9 cellular contexts compared by ENCODE assay signal in the genomic region with DNA sequence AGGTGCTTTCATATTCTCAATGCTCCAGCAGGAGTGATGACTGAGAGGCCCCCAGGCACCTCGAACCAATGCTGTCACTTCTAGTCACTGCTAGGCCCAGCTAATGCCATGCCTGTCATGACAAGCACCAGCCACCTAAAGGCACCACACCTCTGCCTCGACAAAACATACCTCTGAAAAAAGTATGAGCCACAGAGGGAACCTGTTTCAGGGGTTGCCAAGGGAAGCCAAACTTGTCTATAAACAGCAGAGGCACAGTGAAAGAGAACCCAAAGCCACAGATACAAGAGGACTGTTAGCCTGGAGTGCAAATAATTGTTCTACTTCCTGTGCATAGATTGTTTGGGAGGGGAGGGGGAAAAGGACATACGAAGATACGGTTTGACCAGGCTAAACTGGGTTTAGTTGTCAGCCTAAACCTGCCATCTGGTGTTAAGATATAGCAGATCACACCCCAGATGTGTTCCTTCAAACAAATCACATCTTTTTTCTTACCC. TPM values are rescaled to one million over a fixed set of nuclear protein-coding genes. Genes with fewer than 3 reads are reported as not detected.
DNase-seq lines count a peak whose midpoint lies in the region; ATAC-seq and TF ChIP-seq lines count a peak whose summit lies in the region.
"Had no signal": no experiment of that assay in that cellular context is flagged by ENCODE, and none has a peak within 500 bp of the region (broad histone marks: within the 10 kb centered on the region; RNA-seq: fewer than 3 reads in every experiment).

No MANE protein-coding gene starts in this region.

- peaks cover 61% of the 10 kb centered on the region for H3K4me1 Mint-ChIP-seq in HFFc6 (ENCODE audit: low read depth)
- no peaks in the 10 kb centered on the region for H3K4me1 Mint-ChIP-seq in activated T-helper 17 cell treated with anti-CD3 and anti-CD28 coated beads, Interleukin-2, amount 50 U/mL, for 72 hours

- intact Hi-C loops in esophagus muscularis mucosa (cut with DNase I): loop anchor here (5.0 kb wide), 1 partner anchor 43 kb away; no protein-coding TSS in a partner anchor

- H3K36me3 ChIP-seq in esophagus muscularis mucosa: no peaks in the 10 kb centered on the region
- H3K36me3 ChIP-seq in smooth muscle cell (ENCODE audit: low read depth): no peaks in the 10 kb centered on the region
- no peaks in the 10 kb centered on the region for H3K36me3 ChIP-seq in Peyer's patch

- H3K4me2 ChIP-seq in smooth muscle cell: peak overlapping the region; percentile 74

- no peaks in the 10 kb centered on the region for H3K27me3 ChIP-seq in esophagus muscularis mucosa
- H3K27me3 ChIP-seq in smooth muscle cell (ENCODE audit: low read depth): no peaks in the 10 kb centered on the region
- no peaks in the 10 kb centered on the region for H3K27me3 ChIP-seq in Peyer's patch

- peaks cover 5 to 70% (median 70%) of the 10 kb centered on the region in 4 donors for H3K4me1 ChIP-seq in esophagus muscularis mucosa
- peaks cover 49% of the 10 kb centered on the region for H3K4me1 ChIP-seq in smooth muscle cell (ENCODE audit: low read depth)
- peaks cover 0 to 13% (median 0%) of the 10 kb centered on the region in 4 donors for H3K4me1 ChIP-seq in Peyer's patch

- DNase-seq in HFFc6 (peak; percentile 47), RPMI7951 (ENCODE audit: low read depth) (peak; percentile 65), esophagus muscularis mucosa (ENCODE audit: extremely low spot score) (no peak), smooth muscle cell (lab: John Stamatoyannopoulos, UW; ENCODE audit: unreplicated experiment) (no peak), Peyer's patch (no peak)
- DNase-seq: NCI-H524 treated with DMSO at 0.1 percent for 48 hours had no signal

- H3K4me3 Mint-ChIP-seq in HFFc6: peak overlapping the region; percentile 78
- no peak overlapping the region for H3K4me3 Mint-ChIP-seq in activated T-helper 17 cell treated with anti-CD3 and anti-CD28 coated beads, Interleukin-2, amount 50 U/mL, for 72 hours

- peak overlapping the region; percentile 70 for H3K9ac ChIP-seq in smooth muscle cell (ENCODE audit: low read depth)

- TF ChIP-seq CTCF in HFFc6 (IDR thresholded peaks at IDR 0.05): peak; percentile 49
- peak in 2 of 3 experiments; percentile 5 to 15 for TF ChIP-seq CTCF in esophagus muscularis mucosa (IDR thresholded peaks at IDR 0.05)
- no peak for TF ChIP-seq CTCF in smooth muscle cell (IDR thresholded peaks at IDR 0.05; ENCODE audit: borderline replicate concordance, insufficient read depth, poor library complexity, severe bottlenecking)
- no peak for TF ChIP-seq CTCF in Peyer's patch (IDR thresholded peaks at IDR 0.05)

- H3K9me3 ChIP-seq in esophagus muscularis mucosa: no peaks in the 10 kb centered on the region
- no peaks in the 10 kb centered on the region for H3K9me3 ChIP-seq in smooth muscle cell (replicated peaks; ENCODE audit: low read depth)
- H3K9me3 ChIP-seq in Peyer's patch: no peaks in the 10 kb centered on the region

- H3K27ac Mint-ChIP-seq in HFFc6: peak overlapping the region; percentile 85
- H3K27ac Mint-ChIP-seq in activated T-helper 17 cell treated with anti-CD3 and anti-CD28 coated beads, Interleukin-2, amount 50 U/mL, for 72 hours: no peak overlapping the region
- H3K27ac Mint-ChIP-seq: progenitor cell of endocrine pancreas had no signal

- no peak for ATAC-seq in activated T-helper 17 cell treated with anti-CD3 and anti-CD28 coated beads, Interleukin-2, amount 50 U/mL, for 72 hours (replicated peaks)
- no peak for ATAC-seq in HG02588 (IDR thresholded peaks at IDR 0.05; ENCODE audit: unreplicated experiment)

- no peaks in the 10 kb centered on the region for H4K20me1 ChIP-seq in smooth muscle cell (ENCODE audit: low read depth)

- peak overlapping the region; percentile 59 to 73 (median 66) for H3K27ac ChIP-seq in esophagus muscularis mucosa (replicated peaks in 1 of 4)
- peak overlapping the region; percentile 94 for H3K27ac ChIP-seq in smooth muscle cell (ENCODE audit: low read depth)
- H3K27ac ChIP-seq in Peyer's patch: peak overlapping the region in 1 of 4 donors; percentile 3

- no peak for TF ChIP-seq EP300 in esophagus muscularis mucosa (IDR thresholded peaks at IDR 0.05)

- no peaks in the 10 kb centered on the region for H3K27me3 Mint-ChIP-seq in HFFc6 (ENCODE audit: insufficient read depth)
- H3K27me3 Mint-ChIP-seq in activated T-helper 17 cell treated with anti-CD3 and anti-CD28 coated beads, Interleukin-2, amount 50 U/mL, for 72 hours: peaks cover 4% of the 10 kb centered on the region

- H3F3A ChIP-seq in smooth muscle cell (ENCODE audit: low read depth): peaks cover 15% of the 10 kb centered on the region

- H3K9me3 Mint-ChIP-seq in HFFc6: no peaks in the 10 kb centered on the region
- H3K9me3 Mint-ChIP-seq in activated T-helper 17 cell treated with anti-CD3 and anti-CD28 coated beads, Interleukin-2, amount 50 U/mL, for 72 hours: no peaks in the 10 kb centered on the region

- no peaks in the 10 kb centered on the region for H3K79me2 ChIP-seq in smooth muscle cell (ENCODE audit: low read depth)

- no peak overlapping the region for H2AFZ ChIP-seq in smooth muscle cell (ENCODE audit: low read depth)

- TF ChIP-seq POLR2A in esophagus muscularis mucosa (IDR thresholded peaks at IDR 0.05; ENCODE audit: low read depth): no peak
- TF ChIP-seq POLR2A in Peyer's patch (IDR thresholded peaks at IDR 0.05): no peak

- 28% methylated on average over 4 of the region's 4 CpGs for WGBS in esophagus muscularis mucosa
- WGBS in smooth muscle cell (ENCODE audit: low lambda C conversion rate): 21% methylated on average over 4 of the region's 4 CpGs

- no peaks in the 10 kb centered on the region for H3K36me3 Mint-ChIP-seq in HFFc6 (ENCODE audit: low read depth)
- H3K36me3 Mint-ChIP-seq in activated T-helper 17 cell treated with anti-CD3 and anti-CD28 coated beads, Interleukin-2, amount 50 U/mL, for 72 hours (ENCODE audit: low read depth): no peaks in the 10 kb centered on the region

- H3K4me3 ChIP-seq in esophagus muscularis mucosa (no peak overlapping the region), smooth muscle cell (no peak overlapping the region), Peyer's patch (no peak overlapping the region)

RNA-seq across cellular contexts. Expression of a gene that starts 45.9 kb away (rescaled TPM):
- 10 to 100 TPM; 19.0 to 28.7 (median 25.4) TPM for total RNA-seq in HFFc6 (2021; fragmentation: NEBNext Ultra II Directional; extraction: Animal tissue kit (Norgen Biotek cat#: 25700))
- total RNA-seq in RPMI7951 (2014; rRNA removed; shearing (Covaris generic)): 6.8 and 8.8 TPM in 2 replicates
- total RNA-seq in esophagus muscularis mucosa (100 to 1,000 TPM in 3 of 4 donors, 10 to 100 TPM in 1; 95.3 to 138 (median 123) TPM), smooth muscle cell (13.4 and 13.5 TPM in 2 replicates), Peyer's patch (10 to 100 TPM in 2 of 4 donors, 1 to 10 TPM in 2; 3.9 to 45.4 (median 13.1) TPM)
- polyA plus RNA-seq in smooth muscle cell: 7.1 and 11.6 TPM in 2 replicates
- not detected for total RNA-seq in activated T-helper 17 cell treated with anti-CD3 and anti-CD28 coated beads, Interleukin-2, amount 50 U/mL, for 72 hours

Comparison
In these comparisons a context has a peak if more than half of its experiments do, and no peak if none do; other contexts are left out.
1. DNase-seq: peak in HFFc6 (single experiment) and RPMI7951 (single experiment); none in esophagus muscularis mucosa (single experiment), smooth muscle cell (single experiment) and Peyer's patch (0 of 3).
2. CTCF ChIP-seq: peak in HFFc6 (single experiment) and esophagus muscularis mucosa (2 of 3); none in smooth muscle cell (single experiment) and Peyer's patch (0 of 6).